ENCODE assay signal across 1 cellular context in the genomic region with DNA sequence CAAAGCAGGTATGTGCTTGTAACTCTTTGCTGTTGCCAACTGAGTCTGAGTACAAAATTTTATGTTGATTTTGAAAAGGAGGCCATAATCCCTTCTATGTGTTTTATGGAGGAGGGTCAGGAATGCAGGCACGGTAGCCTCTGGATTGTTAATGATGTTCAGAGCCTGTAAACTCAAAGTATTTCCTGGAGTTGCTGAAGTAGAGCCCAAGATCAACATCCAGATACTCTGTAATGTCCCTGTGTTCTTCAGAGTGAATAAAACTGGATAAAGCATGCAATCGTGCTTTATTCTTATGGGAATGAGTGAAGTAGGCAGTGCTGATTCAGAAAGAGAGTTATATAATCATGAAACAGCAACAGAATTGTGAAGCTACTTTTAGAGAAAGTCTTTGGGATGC.
TF ChIP-seq lines count a peak whose summit lies in the region.

No MANE protein-coding gene starts in this region.

TF ChIP-seq in SK-N-SH, 30 proteins besides CTCF, POLR2A, EP300 and RAD21 (continued from another document):
- TF ChIP-seq REST (IDR thresholded peaks at IDR 0.05; ENCODE audit: low read depth, low read length) (no peak), SIN3A (IDR thresholded peaks at IDR 0.05; ENCODE audit: borderline replicate concordance, low read depth, low read length) (no peak), FOXJ3 (CRISPR knock-in tag; IDR thresholded peaks at IDR 0.05) (no peak), ELF1 (IDR thresholded peaks at IDR 0.05) (no peak), ZBTB33 (IDR thresholded peaks at IDR 0.05; ENCODE audit: borderline replicate concordance, low read depth) (no peak)
- TF ChIP-seq, protein P1, sequence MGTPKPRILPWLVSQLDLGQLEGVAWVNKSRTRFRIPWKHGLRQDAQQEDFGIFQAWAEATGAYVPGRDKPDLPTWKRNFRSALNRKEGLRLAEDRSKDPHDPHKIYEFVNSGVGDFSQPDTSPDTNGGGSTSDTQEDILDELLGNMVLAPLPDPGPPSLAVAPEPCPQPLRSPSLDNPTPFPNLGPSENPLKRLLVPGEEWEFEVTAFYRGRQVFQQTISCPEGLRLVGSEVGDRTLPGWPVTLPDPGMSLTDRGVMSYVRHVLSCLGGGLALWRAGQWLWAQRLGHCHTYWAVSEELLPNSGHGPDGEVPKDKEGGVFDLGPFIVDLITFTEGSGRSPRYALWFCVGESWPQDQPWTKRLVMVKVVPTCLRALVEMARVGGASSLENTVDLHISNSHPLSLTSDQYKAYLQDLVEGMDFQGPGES (IDR thresholded peaks at IDR 0.05; ENCODE audit: low read depth, low read length) = no peak
TF ChIP-seq in SK-N-SH: peak in this region for 0.
